ENCODE assay signal across 2 cellular contexts in genomic region chr22:39332441-39333064, GRCh38.
A peak's percentile ranks its signal among the peaks of the same experiment; 100 is the strongest.
TF ChIP-seq lines count a peak whose summit lies in the region.

No MANE protein-coding gene starts in this region.

TF ChIP-seq in GM12878, 131 proteins besides CTCF, POLR2A, EP300 and RAD21:
- TF ChIP-seq ZBTB4 (CRISPR knock-in tag; IDR thresholded peaks at IDR 0.05) (no peak), HDGF (IDR thresholded peaks at IDR 0.05) (0 out of 2 replicates have a peak, but pooled peaks have one; percentile 33), MTA2 (IDR thresholded peaks at IDR 0.05; ENCODE audit: low read depth) (peak; percentile 14), IKZF1 (conservative IDR thresholded peaks at IDR 0.05) (0 out of 2 replicates have a peak, but pooled peaks have one; percentile 19), PKNOX1 (IDR thresholded peaks at IDR 0.05) (peak; percentile 59), SMARCA5 (IDR thresholded peaks at IDR 0.05) (peak; percentile 49; the same call in 1 of the 2 replicates)
TF ChIP-seq in GM12878: peak in this region for 5.

TF ChIP-seq in WTC11, 78 proteins besides CTCF, POLR2A, EP300 and RAD21:
- TF ChIP-seq ZNF121 (CRISPR knock-in tag; IDR thresholded peaks at IDR 0.05) (no peak), ATF1 (CRISPR knock-in tag; IDR thresholded peaks at IDR 0.05) (no peak), CREB1 (CRISPR knock-in tag; IDR thresholded peaks at IDR 0.05) (no peak), SP1 (CRISPR knock-in tag; conservative IDR thresholded peaks at IDR 0.05) (no peak), GRHL2 (CRISPR knock-in tag; IDR thresholded peaks at IDR 0.05; ENCODE audit: insufficient replicate concordance, severe bottlenecking) (no peak), KAT7 (CRISPR knock-in tag; IDR thresholded peaks at IDR 0.05; ENCODE audit: borderline replicate concordance) (no peak), HMGXB4 (CRISPR knock-in tag; IDR thresholded peaks at IDR 0.05) (no peak), CBFB (CRISPR knock-in tag; IDR thresholded peaks at IDR 0.05; ENCODE audit: low read depth) (no peak), ZNF219 (CRISPR knock-in tag; IDR thresholded peaks at IDR 0.05; ENCODE audit: borderline replicate concordance) (no peak), OVOL2 (CRISPR knock-in tag; IDR thresholded peaks at IDR 0.05; ENCODE audit: borderline replicate concordance) (no peak), ZSCAN18 (CRISPR knock-in tag; IDR thresholded peaks at IDR 0.05) (no peak), NR1H2 (CRISPR knock-in tag; IDR thresholded peaks at IDR 0.05) (no peak), ELF4 (CRISPR knock-in tag; IDR thresholded peaks at IDR 0.05; ENCODE audit: low read depth) (no peak), ZNF396 (CRISPR knock-in tag; IDR thresholded peaks at IDR 0.05; ENCODE audit: borderline replicate concordance) (no peak), NFYB (CRISPR knock-in tag; conservative IDR thresholded peaks at IDR 0.05; ENCODE audit: low read depth) (no peak), E2F4 (CRISPR knock-in tag; IDR thresholded peaks at IDR 0.05; ENCODE audit: borderline replicate concordance, low read depth) (no peak), ARID4B (CRISPR knock-in tag; IDR thresholded peaks at IDR 0.05; ENCODE audit: borderline replicate concordance) (no peak), USF2 (CRISPR knock-in tag; IDR thresholded peaks at IDR 0.05) (no peak)
